8 cellular contexts compared by ENCODE assay signal in genomic region chr12:42360747-42361403, GRCh38. TPM values are rescaled to one million over a fixed set of nuclear protein-coding genes. Genes with fewer than 3 reads are reported as not detected.
DNase-seq lines count a peak whose midpoint lies in the region; ATAC-seq and TF ChIP-seq lines count a peak whose summit lies in the region.

No MANE protein-coding gene starts in this region.

- DNase-seq in NCI-H146 treated with DMSO at 0.1 percent for 48 hours (lab: John Stamatoyannopoulos, UW; ENCODE audit: unreplicated experiment), result no peak
- DNase-seq in mesenteric fat pad (ENCODE audit: low spot score), result no peak
- no peak for DNase-seq in mesothelial cell of epicardium (ENCODE audit: low spot score in 2 of 2, unreplicated experiment in 2 of 2)

- peaks cover 61% of the 10 kb centered on the region for H3K36me3 Mint-ChIP-seq in activated T-helper 17 cell treated with anti-CD3 and anti-CD28 coated beads, Interleukin-2, amount 50 U/mL, for 72 hours (ENCODE audit: low read depth)
- H3K36me3 Mint-ChIP-seq in mesothelial cell of epicardium, result peaks cover 26% of the 10 kb centered on the region

- ATAC-seq in GM18498 (IDR thresholded peaks at IDR 0.05; ENCODE audit: unreplicated experiment), result peak; percentile 76
- peak; percentile 60 for ATAC-seq in GM19468 (IDR thresholded peaks at IDR 0.05; ENCODE audit: extremely low read depth, unreplicated experiment)
- peak; percentile 65 for ATAC-seq in HG03108 (IDR thresholded peaks at IDR 0.05; ENCODE audit: unreplicated experiment)
- peak; percentile 75 for ATAC-seq in activated T-helper 17 cell treated with anti-CD3 and anti-CD28 coated beads, Interleukin-2, amount 50 U/mL, for 72 hours (replicated peaks)
- no peak for ATAC-seq in esophagus mucosa

- H3K9me3 Mint-ChIP-seq in activated T-helper 17 cell treated with anti-CD3 and anti-CD28 coated beads, Interleukin-2, amount 50 U/mL, for 72 hours, result no peaks in the 10 kb centered on the region
- H3K9me3 Mint-ChIP-seq in mesothelial cell of epicardium, result no peaks in the 10 kb centered on the region

- peak overlapping the region; percentile 71 for H3K27ac Mint-ChIP-seq in activated T-helper 17 cell treated with anti-CD3 and anti-CD28 coated beads, Interleukin-2, amount 50 U/mL, for 72 hours
- no peak overlapping the region for H3K27ac Mint-ChIP-seq in mesothelial cell of epicardium

- TF ChIP-seq CTCF in mesothelial cell of epicardium (IDR thresholded peaks at IDR 0.05; ENCODE audit: unreplicated experiment), result no peak

- peak overlapping the region; percentile 59 for H3K4me3 Mint-ChIP-seq in activated T-helper 17 cell treated with anti-CD3 and anti-CD28 coated beads, Interleukin-2, amount 50 U/mL, for 72 hours
- no peak overlapping the region for H3K4me3 Mint-ChIP-seq in mesothelial cell of epicardium

- no peaks in the 10 kb centered on the region for H3K27me3 Mint-ChIP-seq in activated T-helper 17 cell treated with anti-CD3 and anti-CD28 coated beads, Interleukin-2, amount 50 U/mL, for 72 hours
- H3K27me3 Mint-ChIP-seq in mesothelial cell of epicardium (ENCODE audit: low read depth), result no peaks in the 10 kb centered on the region

- peaks cover 34% of the 10 kb centered on the region for H3K4me1 Mint-ChIP-seq in activated T-helper 17 cell treated with anti-CD3 and anti-CD28 coated beads, Interleukin-2, amount 50 U/mL, for 72 hours
- peaks cover 6% of the 10 kb centered on the region for H3K4me1 Mint-ChIP-seq in mesothelial cell of epicardium

RNA-seq across cellular contexts. Expression of gene PPHLN1, which starts 34.9 kb away (rescaled TPM):
- 10 to 100 TPM; 77.0 to 94.0 TPM for total RNA-seq in activated T-helper 17 cell treated with anti-CD3 and anti-CD28 coated beads, Interleukin-2, amount 50 U/mL, for 72 hours
- 39.6 TPM for total RNA-seq in mesenteric fat pad
- 74.9 to 88.3 TPM (median 79.9 TPM) in 3 replicates for total RNA-seq in mesothelial cell of epicardium
- 29.3 TPM for total RNA-seq in esophagus mucosa

RNA-seq across cellular contexts. Expression of gene ZCRB1, which starts 35.0 kb away (rescaled TPM):
- total RNA-seq in activated T-helper 17 cell treated with anti-CD3 and anti-CD28 coated beads, Interleukin-2, amount 50 U/mL, for 72 hours, result 10 to 100 TPM; 60.6 to 69.4 TPM
- total RNA-seq in mesenteric fat pad, result 43.5 TPM
- 53.2 to 60.3 TPM (median 54.3 TPM) in 3 replicates for total RNA-seq in mesothelial cell of epicardium
- total RNA-seq in esophagus mucosa, result 36.3 TPM
